In the genomic region with DNA sequence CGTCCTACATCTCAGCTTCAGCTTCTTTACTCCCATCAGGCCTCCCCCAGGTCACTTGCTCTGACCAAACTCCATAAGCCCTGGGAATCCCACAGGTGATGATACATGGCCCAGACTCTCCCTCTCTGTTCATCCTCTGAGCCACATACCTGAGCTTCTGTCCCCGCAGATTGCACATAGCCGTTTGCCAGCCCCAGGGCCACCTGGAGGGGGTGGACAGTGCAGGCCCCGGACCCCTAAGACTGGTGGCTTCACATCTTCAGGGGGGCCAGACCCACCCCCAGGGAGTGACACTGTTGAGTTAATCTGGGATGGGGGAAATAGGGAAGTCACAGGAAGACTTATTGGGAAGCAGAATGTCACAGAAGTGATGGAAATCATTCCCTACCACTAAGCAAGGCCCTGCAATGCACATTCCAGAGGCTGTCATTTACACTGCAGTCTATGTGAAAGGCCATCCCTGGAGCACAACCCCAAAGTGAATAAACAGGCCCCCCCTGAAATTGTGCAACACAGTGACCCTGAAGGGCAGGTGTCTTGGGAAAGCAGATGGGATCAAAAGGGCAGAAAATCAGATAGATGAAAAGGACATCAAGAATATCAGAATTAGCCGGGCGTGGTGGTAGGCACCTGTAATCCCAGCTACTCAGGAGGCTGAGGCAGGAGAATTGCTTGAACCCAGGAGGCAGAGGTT, we compare ENCODE assay signal across 1 cellular context.
TF ChIP-seq lines count a peak whose summit lies in the region.

No MANE protein-coding gene starts in this region.

TF ChIP-seq in IMR-90, 13 proteins besides CTCF, POLR2A, EP300 and RAD21 (continued from another document):
- TF ChIP-seq, protein P1, sequence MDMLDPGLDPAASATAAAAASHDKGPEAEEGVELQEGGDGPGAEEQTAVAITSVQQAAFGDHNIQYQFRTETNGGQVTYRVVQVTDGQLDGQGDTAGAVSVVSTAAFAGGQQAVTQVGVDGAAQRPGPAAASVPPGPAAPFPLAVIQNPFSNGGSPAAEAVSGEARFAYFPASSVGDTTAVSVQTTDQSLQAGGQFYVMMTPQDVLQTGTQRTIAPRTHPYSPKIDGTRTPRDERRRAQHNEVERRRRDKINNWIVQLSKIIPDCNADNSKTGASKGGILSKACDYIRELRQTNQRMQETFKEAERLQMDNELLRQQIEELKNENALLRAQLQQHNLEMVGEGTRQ (IDR thresholded peaks at IDR 0.05; ENCODE audit: low read depth, low read length): no peak
- TF ChIP-seq SMC3 (IDR thresholded peaks at IDR 0.05; ENCODE audit: low read depth, low read length): no peak
- TF ChIP-seq, protein P2, sequence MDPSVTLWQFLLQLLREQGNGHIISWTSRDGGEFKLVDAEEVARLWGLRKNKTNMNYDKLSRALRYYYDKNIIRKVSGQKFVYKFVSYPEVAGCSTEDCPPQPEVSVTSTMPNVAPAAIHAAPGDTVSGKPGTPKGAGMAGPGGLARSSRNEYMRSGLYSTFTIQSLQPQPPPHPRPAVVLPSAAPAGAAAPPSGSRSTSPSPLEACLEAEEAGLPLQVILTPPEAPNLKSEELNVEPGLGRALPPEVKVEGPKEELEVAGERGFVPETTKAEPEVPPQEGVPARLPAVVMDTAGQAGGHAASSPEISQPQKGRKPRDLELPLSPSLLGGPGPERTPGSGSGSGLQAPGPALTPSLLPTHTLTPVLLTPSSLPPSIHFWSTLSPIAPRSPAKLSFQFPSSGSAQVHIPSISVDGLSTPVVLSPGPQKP (IDR thresholded peaks at IDR 0.05; ENCODE audit: borderline replicate concordance, low read depth, low read length): no peak
- no peak for TF ChIP-seq BHLHE40 (IDR thresholded peaks at IDR 0.05; ENCODE audit: low read depth, low read length)
- TF ChIP-seq FOS (IDR thresholded peaks at IDR 0.05; ENCODE audit: low read depth, low read length): no peak
- no peak for TF ChIP-seq CHD1 (IDR thresholded peaks at IDR 0.05; ENCODE audit: low read depth, low read length)
- no peak for TF ChIP-seq NFE2L2 (IDR thresholded peaks at IDR 0.05; ENCODE audit: low read depth, low read length)
- TF ChIP-seq MAZ (IDR thresholded peaks at IDR 0.05; ENCODE audit: borderline replicate concordance, low read depth, low read length): no peak
- TF ChIP-seq RCOR1 (IDR thresholded peaks at IDR 0.05; ENCODE audit: insufficient replicate concordance, low read length): no peak
- no peak for TF ChIP-seq CEBPB (IDR thresholded peaks at IDR 0.05; ENCODE audit: low read depth, low read length)
- TF ChIP-seq RFX5 (IDR thresholded peaks at IDR 0.05; ENCODE audit: low read depth, low read length): no peak
- TF ChIP-seq MAFK (IDR thresholded peaks at IDR 0.05; ENCODE audit: low read depth, low read length): no peak
